ENCODE assay signal across 23 cellular contexts in the genomic region with DNA sequence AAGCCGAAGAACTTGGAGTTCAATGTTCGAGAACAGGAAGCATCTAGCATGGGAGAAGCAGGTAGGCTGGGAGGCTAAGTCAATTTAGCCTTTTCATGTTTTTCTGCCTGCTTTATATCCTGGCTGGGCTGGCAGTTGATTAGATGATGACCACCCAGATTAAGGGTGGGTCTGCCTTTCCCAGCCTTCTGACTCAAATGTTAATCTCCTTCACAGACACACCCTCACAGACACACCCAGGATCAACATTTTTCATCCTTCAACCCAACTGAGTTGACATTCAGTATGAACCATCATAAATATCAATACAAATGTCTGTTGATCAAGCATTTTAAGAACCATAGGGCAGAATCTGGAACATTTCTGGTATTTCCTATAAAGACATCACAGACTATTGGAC.
"Had no signal": no experiment of that assay in that cellular context is flagged by ENCODE, and none has a peak within 500 bp of the region (broad histone marks: within the 10 kb centered on the region; RNA-seq: fewer than 3 reads in every experiment).

No MANE protein-coding gene starts in this region.

- H3K4me1 ChIP-seq: lower lobe of right lung, prostate gland, right atrium auricular region, thyroid gland had no signal

- DNase-seq: activated CD4-positive, alpha-beta T cell treated with anti-CD3 and anti-CD28 coated beads for 1 hour; activated CD4-positive, alpha-beta T cell treated with anti-CD3 and anti-CD28 coated beads, Interleukin-2, amount 50 U/mL, for 1 hour; activated CD8-positive, alpha-beta T cell treated with anti-CD3 and anti-CD28 coated beads, Interleukin-2, amount 10 ng/mL, durations not matched to agents 7 days and 5 days; activated gamma-delta T cell treated with Interleukin-2 at 50 U/mL for 16 hours; activated T-cell treated with anti-CD3 and anti-CD28 coated beads, Interleukin-2, amount 50 U/mL, for 1 hour; aorta; caudate nucleus; dermis blood vessel endothelial cell; effector CD8-positive, alpha-beta T cell; kidney; lower lobe of right lung; natural killer cell; stimulated activated CD4-positive, alpha-beta T cell treated with anti-CD3 and anti-CD28 coated beads, Interleukin-4, amount 100 ng/mL, for 24 hours; substantia nigra; T-cell; thyroid gland had no signal

- H3K9me3 Mint-ChIP-seq: activated naive CD4-positive, alpha-beta T cell treated with anti-CD3 and anti-CD28 coated beads, Interleukin-2, amount 50 U/mL, for 24 hours; natural killer cell; stimulated activated naive CD8-positive, alpha-beta T cell treated with anti-CD3 and anti-CD28 coated beads, Interleukin-15, Interleukin-2, amounts not matched to agents 100 ng/mL and 50 ng/mL, for 24 hours; T-cell; T-helper 2 cell treated with Interferon-gamma antibody and Interleukin-4, amounts not matched to agents 5 μg/mL and 100 μg/mL, for 36 hours had no signal

- H3K36me3 ChIP-seq: lower lobe of right lung, prostate gland, right atrium auricular region, thyroid gland had no signal

- H3K36me3 Mint-ChIP-seq: natural killer cell had no signal

- H3K4me3 Mint-ChIP-seq: activated CD8-positive, alpha-beta T cell treated with anti-CD3 and anti-CD28 coated beads, Interleukin-2, amount 10 ng/mL, durations not matched to agents 7 days and 5 days; activated naive CD4-positive, alpha-beta T cell treated with anti-CD3 and anti-CD28 coated beads, Interleukin-2, amount 50 U/mL, for 24 hours; brain; mesothelial cell of epicardium; natural killer cell; stimulated activated naive CD8-positive, alpha-beta T cell treated with anti-CD3 and anti-CD28 coated beads, Interleukin-15, Interleukin-2, amounts not matched to agents 100 ng/mL and 50 ng/mL, for 24 hours; T-cell; T-helper 2 cell treated with Interferon-gamma antibody and Interleukin-4, amounts not matched to agents 5 μg/mL and 100 μg/mL, for 36 hours had no signal

- H3K27me3 Mint-ChIP-seq: activated naive CD4-positive, alpha-beta T cell treated with anti-CD3 and anti-CD28 coated beads, Interleukin-2, amount 50 U/mL, for 24 hours; brain; stimulated activated naive CD8-positive, alpha-beta T cell treated with anti-CD3 and anti-CD28 coated beads, Interleukin-15, Interleukin-2, amounts not matched to agents 100 ng/mL and 50 ng/mL, for 24 hours; T-cell had no signal

- H3K9me3 ChIP-seq: lower lobe of right lung, prostate gland, right atrium auricular region, thyroid gland had no signal

- H3K27me3 ChIP-seq: right atrium auricular region, thyroid gland had no signal

- ATAC-seq: activated CD8-positive, alpha-beta T cell treated with anti-CD3 and anti-CD28 coated beads, Interleukin-2, amount 10 ng/mL, durations not matched to agents 7 days and 5 days; lower lobe of right lung; natural killer cell; T-cell had no signal

- H3K4me1 Mint-ChIP-seq: activated naive CD4-positive, alpha-beta T cell treated with anti-CD3 and anti-CD28 coated beads, Interleukin-2, amount 50 U/mL, for 24 hours; natural killer cell had no signal

- H3K27ac Mint-ChIP-seq: activated CD8-positive, alpha-beta T cell treated with anti-CD3 and anti-CD28 coated beads, Interleukin-2, amount 10 ng/mL, durations not matched to agents 7 days and 5 days; activated naive CD4-positive, alpha-beta T cell treated with anti-CD3 and anti-CD28 coated beads, Interleukin-2, amount 50 U/mL, for 24 hours; brain; mesothelial cell of epicardium; natural killer cell; stimulated activated naive CD8-positive, alpha-beta T cell treated with anti-CD3 and anti-CD28 coated beads, Interleukin-15, Interleukin-2, amounts not matched to agents 100 ng/mL and 50 ng/mL, for 24 hours; T-cell; T-helper 2 cell treated with Interferon-gamma antibody and Interleukin-4, amounts not matched to agents 5 μg/mL and 100 μg/mL, for 36 hours had no signal

- H3K4me3 ChIP-seq: lower lobe of right lung, prostate gland, right atrium auricular region, thyroid gland had no signal

- H3K27ac ChIP-seq: lower lobe of right lung, prostate gland, right atrium auricular region, thyroid gland had no signal
